In the genomic region with DNA sequence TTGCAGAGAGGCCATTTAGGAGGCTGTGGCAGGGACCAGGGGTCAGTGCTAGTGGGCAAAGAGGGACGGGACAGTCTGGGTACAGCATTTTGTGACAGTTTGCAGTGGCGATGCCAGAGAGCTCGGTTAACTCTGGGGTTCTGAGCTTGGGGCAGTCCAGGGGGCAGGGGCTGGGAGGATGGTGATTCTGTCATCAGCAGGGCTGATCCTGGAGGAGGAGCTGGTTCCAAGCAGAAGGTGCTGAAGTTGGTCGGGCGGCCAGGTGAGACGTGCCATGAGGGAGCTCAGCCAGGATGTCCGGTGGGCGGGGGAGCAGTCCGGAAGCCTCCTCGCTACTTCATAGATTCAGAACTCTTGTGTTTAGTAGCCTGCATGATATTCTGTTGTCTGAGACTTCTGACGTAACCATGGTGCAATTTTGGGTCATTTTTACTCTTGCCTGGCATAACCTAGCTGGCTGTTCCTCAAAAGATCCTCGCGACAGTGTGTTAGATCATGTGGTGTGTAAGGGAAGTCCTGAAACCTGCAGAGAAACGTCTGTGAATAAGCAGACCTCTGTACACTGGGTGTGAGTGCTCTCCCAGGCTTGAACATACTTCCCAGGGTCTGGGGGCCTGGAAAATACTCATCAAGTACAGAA, we compare ENCODE assay signal across 21 cellular contexts.
DNase-seq lines count a peak whose midpoint lies in the region; ATAC-seq and TF ChIP-seq lines count a peak whose summit lies in the region.
"Had no signal": no experiment of that assay in that cellular context is flagged by ENCODE, and none has a peak within 500 bp of the region (broad histone marks: within the 10 kb centered on the region; RNA-seq: fewer than 3 reads in every experiment).

No MANE protein-coding gene starts in this region.

- no peak overlapping the region for H3K27ac ChIP-seq in RWPE2 (ENCODE audit: poor library complexity, severe bottlenecking)
- no peak overlapping the region for H3K27ac ChIP-seq in gastroesophageal sphincter
- H3K27ac ChIP-seq: hepatocyte, skin epidermis, testis had no signal

- TF ChIP-seq POLR2A in gastroesophageal sphincter (IDR thresholded peaks at IDR 0.05): no peak

- no peak for TF ChIP-seq CTCF in RWPE2 (IDR thresholded peaks at IDR 0.05; ENCODE audit: poor library complexity, severe bottlenecking)
- no peak for TF ChIP-seq CTCF in gastroesophageal sphincter (IDR thresholded peaks at IDR 0.05)

- H3K36me3 Mint-ChIP-seq in effector memory CD8-positive, alpha-beta T cell (ENCODE audit: insufficient read depth): no peaks in the 10 kb centered on the region

- no peak for ATAC-seq in RWPE2 (ENCODE audit: low read depth)
- no peak for ATAC-seq in effector memory CD8-positive, alpha-beta T cell (replicated peaks)
- no peak for ATAC-seq in gastroesophageal sphincter
- ATAC-seq: activated CD8-positive, alpha-beta memory T cell treated with anti-CD3 and anti-CD28 coated beads, Interleukin-2, amount 10 ng/mL, durations not matched to agents 7 days and 5 days; naive thymus-derived CD8-positive, alpha-beta T cell had no signal

- in situ Hi-C loops in G401 (cut with HindIII; ENCODE audit: low sequenced_read_pairs): no loop called here

- H3K4me3 Mint-ChIP-seq in effector memory CD8-positive, alpha-beta T cell: no peak overlapping the region
- H3K4me3 Mint-ChIP-seq: activated CD8-positive, alpha-beta memory T cell treated with anti-CD3 and anti-CD28 coated beads, Interleukin-2, amount 10 ng/mL, durations not matched to agents 7 days and 5 days; activated naive CD4-positive, alpha-beta T cell treated with anti-CD3 and anti-CD28 coated beads, Interleukin-2, amount 50 U/mL, for 24 hours; B cell; memory B cell; naive thymus-derived CD8-positive, alpha-beta T cell had no signal

- H3K27ac Mint-ChIP-seq in effector memory CD8-positive, alpha-beta T cell: peak overlapping the region; percentile 26 to 57
- H3K27ac Mint-ChIP-seq: activated CD8-positive, alpha-beta memory T cell treated with anti-CD3 and anti-CD28 coated beads, Interleukin-2, amount 10 ng/mL, durations not matched to agents 7 days and 5 days; activated naive CD4-positive, alpha-beta T cell treated with anti-CD3 and anti-CD28 coated beads, Interleukin-2, amount 50 U/mL, for 24 hours; memory B cell had no signal

- peaks cover 7% of the 10 kb centered on the region; the same call in 1 of the 2 replicates for H3K36me3 ChIP-seq in RWPE2 (ENCODE audit: low read depth)
- peaks cover 0 to 77% of the 10 kb centered on the region in 2 donors for H3K36me3 ChIP-seq in gastroesophageal sphincter

- no peaks in the 10 kb centered on the region for H3K27me3 ChIP-seq in RWPE2 (ENCODE audit: insufficient read depth, poor library complexity, severe bottlenecking)
- no peaks in the 10 kb centered on the region for H3K27me3 ChIP-seq in gastroesophageal sphincter
- H3K27me3 ChIP-seq: hepatocyte, testis had no signal

- DNase-seq in AML-193 (lab: John Stamatoyannopoulos, UW) (peak; percentile 83 to 92), G401 (ENCODE audit: low spot score) (peak; percentile 3), RWPE2 (ENCODE audit: low spot score) (peak; percentile 50), GOT3 (lab: John Stamatoyannopoulos, UW) (no peak)
- no peak for DNase-seq in effector memory CD8-positive, alpha-beta T cell
- no peak for DNase-seq in stimulated activated naive CD4-positive, alpha-beta T cell treated with Interleukin-2 at 50 U/mL for 16 hours (lab: John Stamatoyannopoulos, UW)
- DNase-seq: activated CD8-positive, alpha-beta memory T cell treated with anti-CD3 and anti-CD28 coated beads, Interleukin-2, amount 10 ng/mL, durations not matched to agents 7 days and 5 days; Calu3; naive thymus-derived CD8-positive, alpha-beta T cell; NCI-H1436 treated with DMSO at 0.1 percent for 48 hours; RPMI8226; stimulated activated CD4-positive, alpha-beta T cell treated with anti-CD3 and anti-CD28 coated beads, Interleukin-4, amount 100 ng/mL, for 24 hours; SW 1271; testis had no signal

- WGBS in gastroesophageal sphincter (ENCODE audit: low coverage in 1 of 2), 2 donors: 91 to 94% methylated on average over 7 of the region's 14 CpGs

- no peaks in the 10 kb centered on the region for H3K9me3 Mint-ChIP-seq in effector memory CD8-positive, alpha-beta T cell
- H3K9me3 Mint-ChIP-seq: activated naive CD4-positive, alpha-beta T cell treated with anti-CD3 and anti-CD28 coated beads, Interleukin-2, amount 50 U/mL, for 24 hours; memory B cell; naive thymus-derived CD8-positive, alpha-beta T cell had no signal

- H3K4me1 ChIP-seq in RWPE2 (ENCODE audit: insufficient read depth, poor library complexity, severe bottlenecking): no peaks in the 10 kb centered on the region
- H3K4me1 ChIP-seq in gastroesophageal sphincter: no peaks in the 10 kb centered on the region
- H3K4me1 ChIP-seq: testis had no signal

- no peaks in the 10 kb centered on the region for H3K27me3 Mint-ChIP-seq in effector memory CD8-positive, alpha-beta T cell
- H3K27me3 Mint-ChIP-seq: activated CD8-positive, alpha-beta memory T cell treated with anti-CD3 and anti-CD28 coated beads, Interleukin-2, amount 10 ng/mL, durations not matched to agents 7 days and 5 days; activated naive CD4-positive, alpha-beta T cell treated with anti-CD3 and anti-CD28 coated beads, Interleukin-2, amount 50 U/mL, for 24 hours; B cell; memory B cell; naive thymus-derived CD8-positive, alpha-beta T cell; progenitor cell of endocrine pancreas had no signal

- no peaks in the 10 kb centered on the region for H3K4me1 Mint-ChIP-seq in effector memory CD8-positive, alpha-beta T cell (ENCODE audit: low read depth in 2 of 2)
- H3K4me1 Mint-ChIP-seq: B cell; memory B cell; naive thymus-derived CD8-positive, alpha-beta T cell had no signal

- H3K9me3 ChIP-seq in RWPE2 (ENCODE audit: severe bottlenecking): no peaks in the 10 kb centered on the region
- H3K9me3 ChIP-seq in gastroesophageal sphincter: no peaks in the 10 kb centered on the region
- H3K9me3 ChIP-seq: testis had no signal

- H3K4me3 ChIP-seq in RWPE2 (ENCODE audit: severe bottlenecking) (no peak overlapping the region), gastroesophageal sphincter (no peak overlapping the region)
- H3K4me3 ChIP-seq: hepatocyte, skin epidermis, testis had no signal

- no peak for TF ChIP-seq EP300 in gastroesophageal sphincter (IDR thresholded peaks at IDR 0.05)

Comparison
In these comparisons a context has a peak if more than half of its experiments do, and no peak if none do; other contexts are left out.
1. DNase-seq: peak in AML-193 (2 of 2), G401 (single experiment) and RWPE2 (single experiment); none in effector memory CD8-positive, alpha-beta T cell (0 of 3), stimulated activated naive CD4-positive, alpha-beta T cell treated with Interleukin-2 at 50 U/mL for 16 hours (single experiment) and GOT3 (single experiment).